Comparison of ENCODE assay signal across 35 cellular contexts in the genomic region with DNA sequence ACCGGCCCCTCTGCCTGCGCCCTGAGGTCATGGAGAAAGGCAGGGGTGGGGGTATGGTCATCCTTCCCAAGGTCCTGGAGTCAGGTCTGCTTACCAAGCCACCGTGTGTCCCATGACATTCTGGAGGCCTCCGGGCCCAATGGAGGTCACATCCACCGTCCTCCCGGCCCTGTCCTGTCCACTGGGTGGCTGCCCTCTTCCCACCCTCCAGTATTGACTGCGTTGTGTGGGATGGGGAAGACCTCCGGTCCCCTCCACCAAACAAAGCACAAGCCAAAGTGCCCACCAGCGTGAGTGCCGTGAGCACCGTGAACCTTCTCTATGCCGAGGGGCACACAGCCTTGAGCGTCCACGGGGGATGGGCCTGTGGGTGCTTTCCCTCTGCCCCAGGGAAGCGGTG. TPM values are rescaled to one million over a fixed set of nuclear protein-coding genes. Genes with fewer than 3 reads are reported as not detected.
"Had no signal": no experiment of that assay in that cellular context is flagged by ENCODE, and none has a peak within 500 bp of the region (broad histone marks: within the 10 kb centered on the region; RNA-seq: fewer than 3 reads in every experiment).

No MANE protein-coding gene starts in this region.

- H3K36me3 Mint-ChIP-seq: activated CD8-positive, alpha-beta memory T cell treated with anti-CD3 and anti-CD28 coated beads, Interleukin-2, amount 10 ng/mL, durations not matched to agents 7 days and 5 days; activated naive CD4-positive, alpha-beta T cell treated with anti-CD3 and anti-CD28 coated beads, Interleukin-2, amount 10 ng/mL, durations not matched to agents 7 days and 5 days; activated naive CD4-positive, alpha-beta T cell treated with anti-CD3 and anti-CD28 coated beads, Interleukin-2, amount 50 U/mL, for 24 hours; WTC11 had no signal

- H3K27me3 ChIP-seq: adrenal gland, ascending aorta, cardiac muscle cell had no signal

- H3K27me3 Mint-ChIP-seq: activated CD4-positive, alpha-beta memory T cell treated with anti-CD3 and anti-CD28 coated beads, Interleukin-2, amount 10 ng/mL, durations not matched to agents 7 days and 5 days; activated CD4-positive, alpha-beta T cell treated with anti-CD3 and anti-CD28 coated beads for 36 hours; activated CD4-positive, alpha-beta T cell treated with anti-CD3 and anti-CD28 coated beads, Interleukin-2, amount 10 ng/mL, durations not matched to agents 7 days and 5 days; activated CD8-positive, alpha-beta memory T cell treated with anti-CD3 and anti-CD28 coated beads, Interleukin-2, amount 10 ng/mL, durations not matched to agents 7 days and 5 days; activated naive CD4-positive, alpha-beta T cell treated with anti-CD3 and anti-CD28 coated beads, Interleukin-2, amount 10 ng/mL, durations not matched to agents 7 days and 5 days; activated naive CD4-positive, alpha-beta T cell treated with anti-CD3 and anti-CD28 coated beads, Interleukin-2, amount 50 U/mL, for 24 hours; activated naive CD8-positive, alpha-beta T cell; activated T-cell treated with anti-CD3 and anti-CD28 coated beads, Interleukin-2, amount 50 U/mL, for 24 hours; brain; central memory CD8-positive, alpha-beta T cell; T-cell had no signal

- H3K4me1 Mint-ChIP-seq: activated CD4-positive, alpha-beta memory T cell treated with anti-CD3 and anti-CD28 coated beads, Interleukin-2, amount 10 ng/mL, durations not matched to agents 7 days and 5 days; activated CD4-positive, alpha-beta T cell treated with anti-CD3 and anti-CD28 coated beads, Interleukin-2, amount 10 ng/mL, durations not matched to agents 7 days and 5 days; activated CD8-positive, alpha-beta memory T cell treated with anti-CD3 and anti-CD28 coated beads, Interleukin-2, amount 10 ng/mL, durations not matched to agents 7 days and 5 days; activated naive CD4-positive, alpha-beta T cell treated with anti-CD3 and anti-CD28 coated beads, Interleukin-2, amount 10 ng/mL, durations not matched to agents 7 days and 5 days; activated naive CD4-positive, alpha-beta T cell treated with anti-CD3 and anti-CD28 coated beads, Interleukin-2, amount 50 U/mL, for 24 hours; brain had no signal

- H3K9me3 ChIP-seq: adrenal gland, ascending aorta had no signal

- H3K4me3 Mint-ChIP-seq: activated CD4-positive, alpha-beta memory T cell treated with anti-CD3 and anti-CD28 coated beads, Interleukin-2, amount 10 ng/mL, durations not matched to agents 7 days and 5 days; activated CD4-positive, alpha-beta T cell treated with anti-CD3 and anti-CD28 coated beads for 36 hours; activated CD4-positive, alpha-beta T cell treated with anti-CD3 and anti-CD28 coated beads, Interleukin-2, amount 10 ng/mL, durations not matched to agents 7 days and 5 days; activated CD8-positive, alpha-beta memory T cell treated with anti-CD3 and anti-CD28 coated beads, Interleukin-2, amount 10 ng/mL, durations not matched to agents 7 days and 5 days; activated CD8-positive, alpha-beta T cell treated with anti-CD3 and anti-CD28 coated beads, Interleukin-2, amount 10 ng/mL, durations not matched to agents 7 days and 5 days; activated naive CD4-positive, alpha-beta T cell treated with anti-CD3 and anti-CD28 coated beads, Interleukin-2, amount 10 ng/mL, durations not matched to agents 7 days and 5 days; activated naive CD4-positive, alpha-beta T cell treated with anti-CD3 and anti-CD28 coated beads, Interleukin-2, amount 50 U/mL, for 24 hours; activated naive CD8-positive, alpha-beta T cell; activated T-cell treated with anti-CD3 and anti-CD28 coated beads, Interleukin-2, amount 50 U/mL, for 24 hours; brain; central memory CD8-positive, alpha-beta T cell; T-cell; T-helper 2 cell treated with Interferon-gamma antibody and Interleukin-4, amounts not matched to agents 5 μg/mL and 100 μg/mL, for 36 hours; WTC11 had no signal

- H3K4me1 ChIP-seq: adrenal gland, ascending aorta had no signal

- ATAC-seq: activated CD4-positive, alpha-beta T cell treated with anti-CD3 and anti-CD28 coated beads for 36 hours; activated CD4-positive, CD25-positive, alpha-beta regulatory T cell treated with anti-CD3 and anti-CD28 coated beads, Interleukin-2, amount 50 U/mL, for 24 hours; activated CD8-positive, alpha-beta memory T cell treated with anti-CD3 and anti-CD28 coated beads, Interleukin-2, amount 10 ng/mL, durations not matched to agents 7 days and 5 days; activated CD8-positive, alpha-beta T cell treated with anti-CD3 and anti-CD28 coated beads, Interleukin-2, amount 10 ng/mL, durations not matched to agents 7 days and 5 days; T-cell; WTC11 had no signal

- H3K27ac Mint-ChIP-seq: activated CD4-positive, alpha-beta memory T cell treated with anti-CD3 and anti-CD28 coated beads, Interleukin-2, amount 10 ng/mL, durations not matched to agents 7 days and 5 days; activated CD4-positive, alpha-beta T cell treated with anti-CD3 and anti-CD28 coated beads for 36 hours; activated CD4-positive, alpha-beta T cell treated with anti-CD3 and anti-CD28 coated beads, Interleukin-2, amount 10 ng/mL, durations not matched to agents 7 days and 5 days; activated CD8-positive, alpha-beta memory T cell treated with anti-CD3 and anti-CD28 coated beads, Interleukin-2, amount 10 ng/mL, durations not matched to agents 7 days and 5 days; activated CD8-positive, alpha-beta T cell treated with anti-CD3 and anti-CD28 coated beads, Interleukin-2, amount 10 ng/mL, durations not matched to agents 7 days and 5 days; activated naive CD4-positive, alpha-beta T cell treated with anti-CD3 and anti-CD28 coated beads, Interleukin-2, amount 10 ng/mL, durations not matched to agents 7 days and 5 days; activated naive CD4-positive, alpha-beta T cell treated with anti-CD3 and anti-CD28 coated beads, Interleukin-2, amount 50 U/mL, for 24 hours; activated naive CD8-positive, alpha-beta T cell; activated T-cell treated with anti-CD3 and anti-CD28 coated beads, Interleukin-2, amount 50 U/mL, for 24 hours; activated T-helper 2 cell treated with anti-CD3 and anti-CD28 coated beads, Interferon-gamma antibody, Interleukin-2, Interleukin-4, amounts not matched to agents 10 μg/mL and 5 μg/mL and 100 μg/mL, durations not matched to agents 14 hours and 24 hours and 36 hours; T-cell; T-helper 2 cell treated with Interferon-gamma antibody and Interleukin-4, amounts not matched to agents 5 μg/mL and 100 μg/mL, for 36 hours had no signal

- H3K27ac ChIP-seq: adrenal gland, ascending aorta, cardiac muscle cell, VCaP had no signal

- H3K4me3 ChIP-seq: adrenal gland, ascending aorta, cardiac muscle cell had no signal

- H3K9me3 Mint-ChIP-seq: activated CD4-positive, alpha-beta memory T cell treated with anti-CD3 and anti-CD28 coated beads, Interleukin-2, amount 10 ng/mL, durations not matched to agents 7 days and 5 days; activated CD4-positive, alpha-beta T cell treated with anti-CD3 and anti-CD28 coated beads, Interleukin-2, amount 10 ng/mL, durations not matched to agents 7 days and 5 days; activated naive CD4-positive, alpha-beta T cell treated with anti-CD3 and anti-CD28 coated beads, Interleukin-2, amount 10 ng/mL, durations not matched to agents 7 days and 5 days; activated naive CD4-positive, alpha-beta T cell treated with anti-CD3 and anti-CD28 coated beads, Interleukin-2, amount 50 U/mL, for 24 hours; activated T-cell treated with anti-CD3 and anti-CD28 coated beads, Interleukin-2, amount 50 U/mL, for 24 hours; activated T-helper 2 cell treated with anti-CD3 and anti-CD28 coated beads, Interferon-gamma antibody, Interleukin-2, Interleukin-4, amounts not matched to agents 10 μg/mL and 5 μg/mL and 100 μg/mL, durations not matched to agents 14 hours and 24 hours and 36 hours; central memory CD8-positive, alpha-beta T cell; T-cell; T-helper 2 cell treated with Interferon-gamma antibody and Interleukin-4, amounts not matched to agents 5 μg/mL and 100 μg/mL, for 36 hours; WTC11 had no signal

- DNase-seq: activated CD4-positive, alpha-beta memory T cell treated with anti-CD3 and anti-CD28 coated beads, Interleukin-2, amount 10 ng/mL, durations not matched to agents 7 days and 5 days; activated CD4-positive, alpha-beta T cell treated with anti-CD3 and anti-CD28 coated beads for 1 hour; activated CD4-positive, alpha-beta T cell treated with anti-CD3 and anti-CD28 coated beads for 36 hours; activated CD4-positive, alpha-beta T cell treated with anti-CD3 and anti-CD28 coated beads for 48 hours; activated CD4-positive, alpha-beta T cell treated with anti-CD3 and anti-CD28 coated beads, Interleukin-2, amount 10 ng/mL, durations not matched to agents 7 days and 5 days; activated CD4-positive, alpha-beta T cell treated with anti-CD3 and anti-CD28 coated beads, Interleukin-2, amount 50 U/mL, for 48 hours; activated CD4-positive, CD25-positive, alpha-beta regulatory T cell; activated CD8-positive, alpha-beta memory T cell treated with anti-CD3 and anti-CD28 coated beads for 24 hours; activated CD8-positive, alpha-beta memory T cell treated with anti-CD3 and anti-CD28 coated beads, Interleukin-2, amount 10 ng/mL, durations not matched to agents 7 days and 5 days; activated CD8-positive, alpha-beta memory T cell treated with anti-CD3 and anti-CD28 coated beads, Interleukin-2, amount 50 U/mL, for 48 hours; activated CD8-positive, alpha-beta T cell treated with anti-CD3 and anti-CD28 coated beads, Interleukin-2, amount 10 ng/mL, durations not matched to agents 7 days and 5 days; activated effector memory CD4-positive, alpha-beta T cell treated with Interleukin-2 at 50 U/mL for 16 hours; activated gamma-delta T cell; activated naive CD4-positive, alpha-beta T cell treated with anti-CD3 and anti-CD28 coated beads, Interleukin-2, amount 10 ng/mL, durations not matched to agents 7 days and 5 days; activated naive CD4-positive, alpha-beta T cell treated with Interleukin-2 at 50 U/mL for 16 hours; activated T-cell treated with anti-CD3 and anti-CD28 coated beads, Interleukin-2, amount 50 U/mL, for 24 hours; activated T-cell treated with anti-CD3 and anti-CD28 coated beads, Interleukin-2, amount 50 U/mL, for 48 hours; adrenal gland; amniotic stem cell; caudate nucleus; cerebellar nuclear complex; T-cell; T-helper 2 cell; T-helper 9 cell had no signal

RNA-seq across cellular contexts. Expression of a gene that starts 48.0 kb away (rescaled TPM):
- total RNA-seq: activated CD8-positive, alpha-beta T cell treated with anti-CD3 and anti-CD28 coated beads, Interleukin-2, amount 10 ng/mL, durations not matched to agents 7 days and 5 days had no signal
